In genomic region chr14:92694807-92695206, GRCh38 we compare ENCODE assay signal across 2 cellular contexts.
TF ChIP-seq lines count a peak whose summit lies in the region.

No MANE protein-coding gene starts in this region.

TF ChIP-seq in HCT116, 20 proteins besides CTCF, POLR2A, EP300 and RAD21:
- TF ChIP-seq SP1 (IDR thresholded peaks at IDR 0.05; ENCODE audit: low read depth) (no peak), SIN3A (IDR thresholded peaks at IDR 0.05; ENCODE audit: low read depth) (no peak), REST (IDR thresholded peaks at IDR 0.05; ENCODE audit: low read depth) (no peak), ZBTB33 (IDR thresholded peaks at IDR 0.05; ENCODE audit: extremely low read depth, insufficient replicate concordance, low read length) (no peak), CBX3 (IDR thresholded peaks at IDR 0.05; ENCODE audit: low read depth) (no peak), ELF1 (IDR thresholded peaks at IDR 0.05; ENCODE audit: borderline replicate concordance, low read depth) (no peak), TCF7L2 (IDR thresholded peaks at IDR 0.05; ENCODE audit: borderline replicate concordance, extremely low read depth, insufficient read depth, insufficient read length) (no peak), MAX (IDR thresholded peaks at IDR 0.05) (no peak), SRF (IDR thresholded peaks at IDR 0.05; ENCODE audit: low read depth) (no peak), YY1 (IDR thresholded peaks at IDR 0.05; ENCODE audit: extremely low read depth, insufficient replicate concordance, low read depth, low read length) (no peak), JUND (IDR thresholded peaks at IDR 0.05) (no peak), POLR2AphosphoS5 (IDR thresholded peaks at IDR 0.05; ENCODE audit: low read depth, low read length) (no peak), ZFX (IDR thresholded peaks at IDR 0.05) (no peak), CEBPB (IDR thresholded peaks at IDR 0.05; ENCODE audit: low read depth) (no peak), EGR1 (IDR thresholded peaks at IDR 0.05; ENCODE audit: low read depth) (no peak)
TF ChIP-seq in HCT116: peak in this region for 0.

TF ChIP-seq in HepG2, 621 proteins besides CTCF, POLR2A, EP300 and RAD21 (continued from another document):
- TF ChIP-seq TOE1 (CRISPR knock-in tag; IDR thresholded peaks at IDR 0.05) (no peak), RORA (CRISPR knock-in tag; IDR thresholded peaks at IDR 0.05) (no peak), GTF2F1 (IDR thresholded peaks at IDR 0.05; ENCODE audit: low read length) (no peak), ZNF616 (CRISPR knock-in tag; IDR thresholded peaks at IDR 0.05; ENCODE audit: low read depth) (no peak), ZNF143 (CRISPR knock-in tag; IDR thresholded peaks at IDR 0.05) (no peak), ZNF407 (CRISPR knock-in tag; IDR thresholded peaks at IDR 0.05; ENCODE audit: not compliant biosample characterization) (no peak), ZNF768 (CRISPR knock-in tag; IDR thresholded peaks at IDR 0.05) (no peak), TFDP2 (CRISPR knock-in tag; IDR thresholded peaks at IDR 0.05) (no peak), RBFOX2 (IDR thresholded peaks at IDR 0.05; ENCODE audit: low read depth, low read length) (no peak), MAFK (conservative IDR thresholded peaks at IDR 0.05 in 1 of 2, IDR thresholded peaks at IDR 0.05 in 1 of 2; ENCODE audit: low read length in 2 of 2) (no peak), PAX8 (CRISPR knock-in tag; IDR thresholded peaks at IDR 0.05; ENCODE audit: borderline replicate concordance) (no peak), SOX5 (CRISPR knock-in tag; IDR thresholded peaks at IDR 0.05; ENCODE audit: borderline replicate concordance) (no peak), NR3C1 (CRISPR knock-in tag; IDR thresholded peaks at IDR 0.05) (no peak), JARID2 (CRISPR knock-in tag; IDR thresholded peaks at IDR 0.05; ENCODE audit: insufficient replicate concordance) (no peak), PHF8 (CRISPR knock-in tag; IDR thresholded peaks at IDR 0.05) (no peak), SNRNP70 (IDR thresholded peaks at IDR 0.05; ENCODE audit: low read depth, low read length) (no peak), ZNF33B (CRISPR knock-in tag; IDR thresholded peaks at IDR 0.05) (no peak), ZNF577 (CRISPR knock-in tag; IDR thresholded peaks at IDR 0.05; ENCODE audit: borderline replicate concordance, low read depth) (no peak)
